ENCODE assay signal across 14 cellular contexts in genomic region chr3:152296990-152297389, GRCh38. TPM values are rescaled to one million over a fixed set of nuclear protein-coding genes. Genes with fewer than 3 reads are reported as not detected.
DNase-seq lines count a peak whose midpoint lies in the region; ATAC-seq and TF ChIP-seq lines count a peak whose summit lies in the region.
"Had no signal": no experiment of that assay in that cellular context is flagged by ENCODE, and none has a peak within 500 bp of the region (broad histone marks: within the 10 kb centered on the region; RNA-seq: fewer than 3 reads in every experiment).

No MANE protein-coding gene starts in this region.

- POLR2A ChIA-PET in CD4-positive, alpha-beta T cell (lab: Charles Lee) = interaction anchor here (0.5 to 5.0 kb wide), 8 partner anchors 8 to 806 kb away, joined by 3 to 21 read pairs (median 4); partner anchors contain the start of gene MBNL1
- POLR2A ChIA-PET in activated CD8-positive, alpha-beta T cell treated with anti-CD3 and anti-CD28 coated beads, Interleukin-2, amount 10 ng/mL, durations not matched to agents 7 days and 5 days (lab: Charles Lee) = interaction anchor here (1.0 to 1.9 kb wide), 3 partner anchors 11 to 17 kb away, joined by 3 to 7 read pairs (median 3); no protein-coding TSS in a partner anchor

- CTCF ChIA-PET in CD4-positive, alpha-beta T cell (lab: Charles Lee) = interaction anchor here (0.6 to 0.7 kb wide), 3 partner anchors 19 to 1191 kb away, joined by 3 to 4 read pairs (median 3); no protein-coding TSS in a partner anchor
- CTCF ChIA-PET in activated CD8-positive, alpha-beta T cell treated with anti-CD3 and anti-CD28 coated beads, Interleukin-2, amount 10 ng/mL, durations not matched to agents 7 days and 5 days (lab: Charles Lee) = interaction anchor here (0.8 to 1.8 kb wide), 3 partner anchors 11 to 114 kb away, joined by 3 to 5 read pairs (median 3); no protein-coding TSS in a partner anchor

- peaks cover 17% of the 10 kb centered on the region for H3K4me1 ChIP-seq in smooth muscle cell (ENCODE audit: low read depth)

- H3K27ac Mint-ChIP-seq in CD4-positive, alpha-beta T cell = peak overlapping the region; percentile 92
- H3K27ac Mint-ChIP-seq in IgD-negative memory B cell = peak overlapping the region; percentile 4 to 50 (median 5)
- peak overlapping the region; percentile 10 for H3K27ac Mint-ChIP-seq in activated CD8-positive, alpha-beta T cell treated with anti-CD3 and anti-CD28 coated beads, Interleukin-2, amount 10 ng/mL, durations not matched to agents 7 days and 5 days
- H3K27ac Mint-ChIP-seq in nephron = peak overlapping the region; percentile 39 to 88 (median 80)

- H3K36me3 ChIP-seq in smooth muscle cell (ENCODE audit: low read depth) = peaks cover 3% of the 10 kb centered on the region

- no peaks in the 10 kb centered on the region for H3K27me3 ChIP-seq in CD4-positive, alpha-beta T cell (ENCODE audit: control insufficient read depth, insufficient read depth, low read length)
- H3K27me3 ChIP-seq in smooth muscle cell (ENCODE audit: low read depth) = no peaks in the 10 kb centered on the region

- H3K9me3 ChIP-seq in CD4-positive, alpha-beta T cell (ENCODE audit: control insufficient read depth, low read length) = no peaks in the 10 kb centered on the region
- H3K9me3 ChIP-seq in smooth muscle cell (replicated peaks; ENCODE audit: low read depth) = no peaks in the 10 kb centered on the region

- intact Hi-C loops in CD4-positive, alpha-beta T cell (cut with DNase I, micrococcal nuclease) = loop anchor here in 1 of 2 experiments (5.0 kb wide), 1 partner anchor 40 kb away; no protein-coding TSS in a partner anchor

- TF ChIP-seq CTCF in CD4-positive, alpha-beta T cell (IDR thresholded peaks at IDR 0.05) = no peak
- no peak for TF ChIP-seq CTCF in nephron (IDR thresholded peaks at IDR 0.05; ENCODE audit: unreplicated experiment in 3 of 3)
- TF ChIP-seq CTCF in smooth muscle cell (IDR thresholded peaks at IDR 0.05; ENCODE audit: borderline replicate concordance, insufficient read depth, poor library complexity, severe bottlenecking) = no peak

- peaks cover 66% of the 10 kb centered on the region for H3K36me3 Mint-ChIP-seq in CD4-positive, alpha-beta T cell (ENCODE audit: low read depth)
- H3K36me3 Mint-ChIP-seq in IgD-negative memory B cell (peaks cover 13% of the 10 kb centered on the region), nephron (ENCODE audit: low read depth) (peaks cover 15% of the 10 kb centered on the region)
- H3K36me3 Mint-ChIP-seq in activated CD8-positive, alpha-beta T cell treated with anti-CD3 and anti-CD28 coated beads, Interleukin-2, amount 10 ng/mL, durations not matched to agents 7 days and 5 days (ENCODE audit: low read depth) = peaks cover 58% of the 10 kb centered on the region

- H3K79me2 ChIP-seq in smooth muscle cell (ENCODE audit: low read depth) = peaks cover 92% of the 10 kb centered on the region

- H4K20me1 ChIP-seq in smooth muscle cell (ENCODE audit: low read depth) = peaks cover 84% of the 10 kb centered on the region

- ATAC-seq in CD4-positive, alpha-beta T cell (ENCODE audit: poor library complexity) = no peak
- no peak for ATAC-seq in activated CD8-positive, alpha-beta T cell treated with anti-CD3 and anti-CD28 coated beads, Interleukin-2, amount 10 ng/mL, durations not matched to agents 7 days and 5 days

- no peaks in the 10 kb centered on the region for H3K27me3 Mint-ChIP-seq in CD4-positive, alpha-beta T cell
- no peaks in the 10 kb centered on the region for H3K27me3 Mint-ChIP-seq in IgD-negative memory B cell
- no peaks in the 10 kb centered on the region for H3K27me3 Mint-ChIP-seq in activated CD8-positive, alpha-beta T cell treated with anti-CD3 and anti-CD28 coated beads, Interleukin-2, amount 10 ng/mL, durations not matched to agents 7 days and 5 days (ENCODE audit: low read depth)
- H3K27me3 Mint-ChIP-seq in nephron (ENCODE audit: low read depth) = no peaks in the 10 kb centered on the region

- no peak overlapping the region for H3K9ac ChIP-seq in smooth muscle cell (ENCODE audit: low read depth)

- H3K4me1 Mint-ChIP-seq in CD4-positive, alpha-beta T cell (ENCODE audit: low read depth) = peaks cover 76% of the 10 kb centered on the region
- H3K4me1 Mint-ChIP-seq in IgD-negative memory B cell (peaks cover 51 to 76% (median 64%) of the 10 kb centered on the region in 3 donors), nephron (peaks cover 56% of the 10 kb centered on the region)
- peaks cover 75% of the 10 kb centered on the region for H3K4me1 Mint-ChIP-seq in activated CD8-positive, alpha-beta T cell treated with anti-CD3 and anti-CD28 coated beads, Interleukin-2, amount 10 ng/mL, durations not matched to agents 7 days and 5 days (ENCODE audit: low read depth)

- no peak for DNase-seq in CD4-positive, alpha-beta T cell
- no peak for DNase-seq in activated CD8-positive, alpha-beta T cell treated with anti-CD3 and anti-CD28 coated beads, Interleukin-2, amount 10 ng/mL, durations not matched to agents 7 days and 5 days
- DNase-seq in inferior parietal cortex (ENCODE audit: extremely low spot score) = no peak
- no peak for DNase-seq in KG1 (lab: John Stamatoyannopoulos, UW)
- DNase-seq in smooth muscle cell (lab: John Stamatoyannopoulos, UW; ENCODE audit: unreplicated experiment) = no peak
- no peak for DNase-seq in OCI-M1 (lab: John Stamatoyannopoulos, UW)
- DNase-seq: aorta; foreskin fibroblast; IMR-90; islet precursor cell; NCI-H1694 treated with DMSO at 0.1 percent for 48 hours; NK-92 treated with Interleukin-12 subunit alpha and Interleukin-12 subunit beta, amount 100 ng/mL, for 24 hours had no signal

- 100% methylated on average over 2 of the region's 2 CpGs for WGBS in smooth muscle cell (ENCODE audit: low lambda C conversion rate)

- H3K4me3 ChIP-seq in smooth muscle cell = no peak overlapping the region

- no peaks in the 10 kb centered on the region for H3F3A ChIP-seq in smooth muscle cell (ENCODE audit: low read depth)

- H2AFZ ChIP-seq in smooth muscle cell (ENCODE audit: low read depth) = no peak overlapping the region

- no peaks in the 10 kb centered on the region for H3K9me3 Mint-ChIP-seq in CD4-positive, alpha-beta T cell
- H3K9me3 Mint-ChIP-seq in IgD-negative memory B cell (no peaks in the 10 kb centered on the region), nephron (no peaks in the 10 kb centered on the region)
- H3K9me3 Mint-ChIP-seq in activated CD8-positive, alpha-beta T cell treated with anti-CD3 and anti-CD28 coated beads, Interleukin-2, amount 10 ng/mL, durations not matched to agents 7 days and 5 days (ENCODE audit: insufficient read depth) = no peaks in the 10 kb centered on the region

- no peak overlapping the region for H3K4me2 ChIP-seq in smooth muscle cell

- peak overlapping the region; percentile 66 for H3K4me3 Mint-ChIP-seq in CD4-positive, alpha-beta T cell
- H3K4me3 Mint-ChIP-seq in IgD-negative memory B cell = peak overlapping the region in 3 of 4 donors; percentile 2 to 39 (median 19)
- no peak overlapping the region for H3K4me3 Mint-ChIP-seq in activated CD8-positive, alpha-beta T cell treated with anti-CD3 and anti-CD28 coated beads, Interleukin-2, amount 10 ng/mL, durations not matched to agents 7 days and 5 days
- H3K4me3 Mint-ChIP-seq in nephron = peak overlapping the region; percentile 11 to 75 (median 63)

- no peak overlapping the region for H3K27ac ChIP-seq in CD4-positive, alpha-beta T cell (ENCODE audit: low read depth, low read length)
- H3K27ac ChIP-seq in smooth muscle cell (ENCODE audit: low read depth) = no peak overlapping the region

RNA-seq across cellular contexts. Expression of gene MBNL1, which starts 28.3 kb away (rescaled TPM):
- 100 to 1,000 TPM; 551 to 561 TPM for total RNA-seq in CD4-positive, alpha-beta T cell
- polyA plus RNA-seq in IgD-negative memory B cell (200 TPM), smooth muscle cell (19.5 and 22.0 TPM in 2 replicates)
- total RNA-seq in activated CD8-positive, alpha-beta T cell treated with anti-CD3 and anti-CD28 coated beads, Interleukin-2, amount 10 ng/mL, durations not matched to agents 7 days and 5 days = 100 to 1,000 TPM; 469 to 504 TPM
- total RNA-seq in smooth muscle cell = 126 and 128 TPM in 2 replicates

Comparison
In these comparisons a context has a peak if more than half of its experiments do, and no peak if none do; other contexts are left out.
1. H3K27ac Mint-ChIP-seq: peak in every context shown above with its lines; median percentile 92 in CD4-positive, alpha-beta T cell; 80 in nephron; 10 in activated CD8-positive, alpha-beta T cell treated with anti-CD3 and anti-CD28 coated beads, Interleukin-2, amount 10 ng/mL, durations not matched to agents 7 days and 5 days; 5 in IgD-negative memory B cell.